In genomic region chr16:90022209-90023077, GRCh38 we compare ENCODE assay signal across 8 cellular contexts. TPM values are rescaled to one million over a fixed set of nuclear protein-coding genes. Genes with fewer than 3 reads are reported as not detected.
DNase-seq lines count a peak whose midpoint lies in the region; ATAC-seq and TF ChIP-seq lines count a peak whose summit lies in the region.

No MANE protein-coding gene starts in this region.

- CTCF ChIA-PET in CD8-positive, alpha-beta T cell (lab: Charles Lee), result interaction anchor here (1.2 kb wide), 1 partner anchor 112 kb away, joined by 3 read pairs; no protein-coding TSS in a partner anchor
- CTCF ChIA-PET in activated naive CD4-positive, alpha-beta T cell treated with anti-CD3 and anti-CD28 coated beads, Interleukin-2, amount 10 ng/mL, durations not matched to agents 7 days and 5 days (lab: Charles Lee), result no interaction called here

- intact Hi-C loops in CD8-positive, alpha-beta T cell (cut with DNase I, micrococcal nuclease), result loop anchor here (2.0 to 5.0 kb wide), 3 partner anchors 50 to 320 kb away; partner anchors contain the start of gene SPATA2L (in 1 of the 2)

- no peaks in the 10 kb centered on the region for H3K27me3 Mint-ChIP-seq in CD8-positive, alpha-beta T cell (ENCODE audit: low read depth)
- peaks cover 44% of the 10 kb centered on the region for H3K27me3 Mint-ChIP-seq in activated naive CD4-positive, alpha-beta T cell treated with anti-CD3 and anti-CD28 coated beads, Interleukin-2, amount 10 ng/mL, durations not matched to agents 7 days and 5 days

- TF ChIP-seq CTCF in CD8-positive, alpha-beta T cell (IDR thresholded peaks at IDR 0.05), result no peak
- TF ChIP-seq CTCF in osteoblast (IDR thresholded peaks at IDR 0.05; ENCODE audit: extremely low read depth, low read depth, low read length) (no peak), thoracic aorta (IDR thresholded peaks at IDR 0.05) (no peak)

- H3K9me3 ChIP-seq in CD8-positive, alpha-beta T cell (ENCODE audit: low read length), result no peaks in the 10 kb centered on the region
- H3K9me3 ChIP-seq in SJSA1 (replicated peaks), result no peaks in the 10 kb centered on the region
- H3K9me3 ChIP-seq in osteoblast (ENCODE audit: low read depth, low read length), result no peaks in the 10 kb centered on the region
- no peaks in the 10 kb centered on the region for H3K9me3 ChIP-seq in thoracic aorta

- no peaks in the 10 kb centered on the region for H4K20me1 ChIP-seq in osteoblast (ENCODE audit: insufficient read depth, low read length)

- H3K4me1 Mint-ChIP-seq in CD8-positive, alpha-beta T cell (ENCODE audit: low read depth), result peaks cover 26% of the 10 kb centered on the region
- H3K4me1 Mint-ChIP-seq in activated naive CD4-positive, alpha-beta T cell treated with anti-CD3 and anti-CD28 coated beads, Interleukin-2, amount 10 ng/mL, durations not matched to agents 7 days and 5 days, result peaks cover 39% of the 10 kb centered on the region

- no peak overlapping the region for H3K27ac Mint-ChIP-seq in CD8-positive, alpha-beta T cell
- no peak overlapping the region for H3K27ac Mint-ChIP-seq in activated naive CD4-positive, alpha-beta T cell treated with anti-CD3 and anti-CD28 coated beads, Interleukin-2, amount 10 ng/mL, durations not matched to agents 7 days and 5 days

- peak; percentile 43 to 83 (median 67) for DNase-seq in CD8-positive, alpha-beta T cell
- DNase-seq in M059J (ENCODE audit: low read depth) (peak; percentile 91), SJSA1 (ENCODE audit: low read depth in 1 of 2, low spot score in 2 of 2) (peak; percentile 81 to 91), globus pallidus (ENCODE audit: low spot score) (peak; percentile 82), osteoblast (ENCODE audit: insufficient read length, low spot score, missing footprints) (peak; percentile 99), thoracic aorta (ENCODE audit: low spot score) (peak; percentile 66)
- peak; percentile 91 for DNase-seq in activated naive CD4-positive, alpha-beta T cell treated with anti-CD3 and anti-CD28 coated beads, Interleukin-2, amount 10 ng/mL, durations not matched to agents 7 days and 5 days

- H2AFZ ChIP-seq in osteoblast (ENCODE audit: low read length), result peak overlapping the region; percentile 99

- peak overlapping the region; percentile 91 for H3K4me2 ChIP-seq in osteoblast (ENCODE audit: insufficient read depth, low read length)

- peaks cover 14% of the 10 kb centered on the region for H3K79me2 ChIP-seq in osteoblast (ENCODE audit: insufficient read depth, low read length)

- H3K9me3 Mint-ChIP-seq in CD8-positive, alpha-beta T cell, result no peaks in the 10 kb centered on the region
- H3K9me3 Mint-ChIP-seq in activated naive CD4-positive, alpha-beta T cell treated with anti-CD3 and anti-CD28 coated beads, Interleukin-2, amount 10 ng/mL, durations not matched to agents 7 days and 5 days, result peaks cover 2% of the 10 kb centered on the region

- peak overlapping the region; percentile 63 for H3K4me3 ChIP-seq in CD8-positive, alpha-beta T cell (ENCODE audit: low read depth, low read length)
- peak overlapping the region; percentile 56 for H3K4me3 ChIP-seq in SJSA1
- H3K4me3 ChIP-seq in osteoblast (ENCODE audit: insufficient read depth, low read length), result peak overlapping the region; percentile 84
- H3K4me3 ChIP-seq in thoracic aorta, result peak overlapping the region; percentile 92

- H3K4me3 Mint-ChIP-seq in CD8-positive, alpha-beta T cell, result peak overlapping the region; percentile 74
- H3K4me3 Mint-ChIP-seq in activated naive CD4-positive, alpha-beta T cell treated with anti-CD3 and anti-CD28 coated beads, Interleukin-2, amount 10 ng/mL, durations not matched to agents 7 days and 5 days, result peak overlapping the region; percentile 73

- H3K27me3 ChIP-seq in CD8-positive, alpha-beta T cell (ENCODE audit: insufficient read depth, low read length), result no peaks in the 10 kb centered on the region
- H3K27me3 ChIP-seq in SJSA1 (replicated peaks) (no peaks in the 10 kb centered on the region), osteoblast (ENCODE audit: insufficient read depth, low read length) (peaks cover 4% of the 10 kb centered on the region), thoracic aorta (replicated peaks; ENCODE audit: insufficient read depth) (no peaks in the 10 kb centered on the region)

- ATAC-seq in CD8-positive, alpha-beta T cell, result peak; percentile 67
- peak; percentile 72 for ATAC-seq in GM21423 (IDR thresholded peaks at IDR 0.05; ENCODE audit: unreplicated experiment)
- ATAC-seq in thoracic aorta (ENCODE audit: insufficient number of reproducible peaks, low FRiP score, low read depth), result peak; percentile 52

- peaks cover 31% of the 10 kb centered on the region for H3K4me1 ChIP-seq in CD8-positive, alpha-beta T cell (ENCODE audit: insufficient read depth, low read length)
- H3K4me1 ChIP-seq in SJSA1 (replicated peaks) (peaks cover 43% of the 10 kb centered on the region), osteoblast (ENCODE audit: insufficient read depth, low read length) (peaks cover 28% of the 10 kb centered on the region), thoracic aorta (ENCODE audit: control insufficient read depth in 1 of 2, low read depth in 2 of 2) (peaks cover 15 to 34% of the 10 kb centered on the region in 2 donors)

- POLR2A ChIA-PET in CD8-positive, alpha-beta T cell (lab: Charles Lee), result interaction anchor here (0.9 to 1.4 kb wide), 2 partner anchors 9 to 113 kb away, joined by 3 read pairs; no protein-coding TSS in a partner anchor

- no peak overlapping the region for H3K27ac ChIP-seq in CD8-positive, alpha-beta T cell (ENCODE audit: low read depth, low read length)
- H3K27ac ChIP-seq in SJSA1, result peak overlapping the region; percentile 71
- H3K27ac ChIP-seq in osteoblast (ENCODE audit: low read depth, low read length), result peak overlapping the region; percentile 69
- H3K27ac ChIP-seq in thoracic aorta, result peak overlapping the region; percentile 45 to 48

- no peaks in the 10 kb centered on the region for H3K36me3 Mint-ChIP-seq in CD8-positive, alpha-beta T cell
- peaks cover 4% of the 10 kb centered on the region for H3K36me3 Mint-ChIP-seq in activated naive CD4-positive, alpha-beta T cell treated with anti-CD3 and anti-CD28 coated beads, Interleukin-2, amount 10 ng/mL, durations not matched to agents 7 days and 5 days

- no peaks in the 10 kb centered on the region for H3K36me3 ChIP-seq in CD8-positive, alpha-beta T cell (ENCODE audit: insufficient read depth, low read length)
- H3K36me3 ChIP-seq in SJSA1 (no peaks in the 10 kb centered on the region; the same call in 1 of the 2 replicates), osteoblast (ENCODE audit: insufficient read depth, low read length) (no peaks in the 10 kb centered on the region), thoracic aorta (no peaks in the 10 kb centered on the region)

RNA-seq across cellular contexts. Expression of gene DBNDD1, which starts 3.2 kb away (rescaled TPM):
- total RNA-seq in CD8-positive, alpha-beta T cell, result 1 to 10 TPM in 1 of 2 experiments, under 1 TPM in 1; 0.58 to 1.2 TPM
- total RNA-seq in M059J (2014; rRNA removed; shearing (Covaris generic)), result 10.9 and 18.7 TPM in 2 replicates
- total RNA-seq in SJSA1 (2014; rRNA removed; shearing (Covaris generic)), result 1.3 TPM in 1 of 2 replicates, not detected in the other
- total RNA-seq in osteoblast (0.29 and 1.1 TPM in 2 replicates), thoracic aorta (10 to 100 TPM in 1 of 2 donors, 1 to 10 TPM in 1; 8.7 to 19.9 TPM)

RNA-seq across cellular contexts. Expression of gene PRDM7, which starts 54.7 kb away (rescaled TPM):
- not detected for total RNA-seq in CD8-positive, alpha-beta T cell
- not detected in 2 replicates for total RNA-seq in M059J (2014; rRNA removed; shearing (Covaris generic))
- total RNA-seq in SJSA1 (2014; rRNA removed; shearing (Covaris generic)), result not detected in 2 replicates
- total RNA-seq in osteoblast (not detected in 2 replicates), thoracic aorta (not detected)
